ENCODE assay signal across 7 cellular contexts in the genomic region with DNA sequence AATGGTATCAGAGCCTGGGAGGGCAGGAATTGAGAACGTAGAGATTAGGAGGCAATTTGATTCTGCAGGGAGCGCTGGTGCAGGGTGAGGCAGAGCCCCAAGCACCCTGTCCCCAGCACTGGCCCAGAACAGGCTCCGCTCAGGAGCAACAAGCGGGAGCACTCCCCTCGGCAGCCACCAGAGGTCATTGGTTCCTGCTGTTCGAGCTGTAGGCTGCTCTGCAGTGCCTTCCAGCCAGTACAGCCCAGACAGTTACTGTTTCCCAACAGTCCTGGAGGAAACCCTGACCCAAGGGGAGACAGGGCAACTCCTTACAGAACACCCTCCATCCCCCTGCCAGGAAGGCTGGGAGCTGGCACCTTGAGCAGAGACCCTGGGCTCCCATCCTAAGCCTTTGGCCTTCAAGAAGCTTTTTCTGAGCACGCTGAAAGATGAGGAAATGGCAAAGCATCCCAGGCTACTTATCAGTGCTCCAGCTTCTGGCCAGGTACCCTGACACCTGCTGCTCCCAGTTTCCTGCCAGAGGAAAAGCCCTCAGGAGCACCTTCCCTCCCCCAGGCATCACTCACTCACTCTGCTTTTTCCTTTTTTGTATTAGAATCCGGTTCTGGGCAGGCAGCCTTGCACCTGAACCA.
A peak's percentile ranks its signal among the peaks of the same experiment; 100 is the strongest.
DNase-seq lines count a peak whose midpoint lies in the region; ATAC-seq, FAIRE-seq and TF ChIP-seq lines count a peak whose summit lies in the region.

No MANE protein-coding gene starts in this region.

- H3K36me3 Mint-ChIP-seq in brain, result no peaks in the 10 kb centered on the region

- no peak overlapping the region for H3K4me3 Mint-ChIP-seq in brain

- TF ChIP-seq CTCF in brain (conservative IDR thresholded peaks at IDR 0.05), result peak; percentile 87 to 92

- FAIRE-seq in GM12891 (lab: Jason Lieb, UNC), result peak; percentile 45

- H3K9me3 Mint-ChIP-seq in brain, result no peaks in the 10 kb centered on the region

- peak; percentile 93 for ATAC-seq in HG02852 (IDR thresholded peaks at IDR 0.05; ENCODE audit: unreplicated experiment)

- peak; percentile 71 for DNase-seq in GM12891 (ENCODE audit: insufficient read length, low spot score)
- DNase-seq in NCI-H2029 (lab: John Stamatoyannopoulos, UW), result peak; percentile 66
- DNase-seq in UCSD-AML1 (lab: John Stamatoyannopoulos, UW; ENCODE audit: unreplicated experiment), result peak; percentile 34
- peak; percentile 79 for DNase-seq in inferior parietal cortex (ENCODE audit: extremely low spot score)
- DNase-seq in stimulated activated CD4-positive, alpha-beta T cell treated with anti-CD3 and anti-CD28 coated beads, Interleukin-15, amount 100 ng/mL, for 48 hours (ENCODE audit: low read depth in 2 of 2), result peak; percentile 47 to 64

- peak overlapping the region in 1 of 5 experiments; percentile 19 for H3K27ac Mint-ChIP-seq in brain

- no peak for TF ChIP-seq POLR2A in GM12891 (IDR thresholded peaks at IDR 0.05; ENCODE audit: low read depth, low read length)

- H3K4me1 Mint-ChIP-seq in brain, result peaks cover 83% of the 10 kb centered on the region

- peaks cover 4% of the 10 kb centered on the region for H3K27me3 Mint-ChIP-seq in brain

TF ChIP-seq in GM12891, 5 proteins besides CTCF, POLR2A, EP300 and RAD21:
- no peak for TF ChIP-seq POU2F2 (IDR thresholded peaks at IDR 0.05; ENCODE audit: low read depth, low read length)
- TF ChIP-seq PAX5 (IDR thresholded peaks at IDR 0.05; ENCODE audit: insufficient read depth, low read length, severe bottlenecking), result no peak
- TF ChIP-seq TAF1 (IDR thresholded peaks at IDR 0.05; ENCODE audit: low read depth, low read length), result no peak
- no peak for TF ChIP-seq SPI1 (IDR thresholded peaks at IDR 0.05; ENCODE audit: low read depth, low read length)
- TF ChIP-seq POLR2AphosphoS5 (IDR thresholded peaks at IDR 0.05; ENCODE audit: low read depth, low read length), result no peak
TF ChIP-seq in GM12891: peak in this region for 0.

Comparison
In these comparisons a context has a peak if more than half of its experiments do, and no peak if none do; other contexts are left out.
1. Peak in every context shown above with its lines: DNase-seq and ATAC-seq.